ENCODE assay signal across 8 cellular contexts in genomic region chr3:157175678-157176077, GRCh38. TPM values are rescaled to one million over a fixed set of nuclear protein-coding genes. Genes with fewer than 3 reads are reported as not detected.
DNase-seq lines count a peak whose midpoint lies in the region; ATAC-seq, FAIRE-seq and TF ChIP-seq lines count a peak whose summit lies in the region.

No MANE protein-coding gene starts in this region.

- DNase-seq in NCI-H2107 treated with DMSO at 0.1 percent for 48 hours (lab: John Stamatoyannopoulos, UW; ENCODE audit: unreplicated experiment) (peak; percentile 67), NCI-H2107 (lab: John Stamatoyannopoulos, UW) (no peak), NCI-H2227 treated with DMSO at 0.1 percent for 48 hours (lab: John Stamatoyannopoulos, UW) (peak; percentile 6), GM12878 (ENCODE audit: low read depth, low spot score) (no peak), iris pigment epithelial cell (ENCODE audit: low read depth) (peak; percentile 28), smooth muscle cell (lab: John Stamatoyannopoulos, UW; ENCODE audit: unreplicated experiment) (no peak), T1000 (lab: John Stamatoyannopoulos, UW) (no peak)

- FAIRE-seq in GM12878 (lab: Jason Lieb, UNC), result no peak

- no peaks in the 10 kb centered on the region for H3F3A ChIP-seq in smooth muscle cell (ENCODE audit: low read depth)

- BruUV-seq in GM12878 (replicated peaks; lab: Mats Ljungman, UMichigan), result no TSS peak

- H3K4me3 ChIP-seq in GM12878 (peak overlapping the region; percentile 86), smooth muscle cell (peak overlapping the region; percentile 80)

- SMC1A ChIA-PET in GM12878 (lab: Charles Lee; ENCODE audit: uncharacterized antibody, unreplicated experiment), result interaction anchor here (1.0 to 6.7 kb wide), 9 partner anchors 10 to 89 kb away, joined by 3 to 118 read pairs (median 4); partner anchors contain the start of gene CCNL1

- H3K79me2 ChIP-seq in GM12878 (ENCODE audit: control insufficient read depth, insufficient read depth, low read length) (peaks cover 24% of the 10 kb centered on the region), smooth muscle cell (ENCODE audit: low read depth) (peaks cover 18% of the 10 kb centered on the region)

- H3K9ac ChIP-seq in GM12878 (ENCODE audit: control insufficient read depth, insufficient read depth, low read length) (peak overlapping the region; percentile 97), smooth muscle cell (ENCODE audit: low read depth) (peak overlapping the region; percentile 95)

- intact Hi-C loops in GM12878 (cut with micrococcal nuclease; ENCODE audit: unreplicated experiment), result loop anchor here (1.0 kb wide), 1 partner anchor 15 kb away; the partner anchor contains the start of gene CCNL1

- POLR2A ChIA-PET in GM12878 (lab: Charles Lee), result interaction anchor here (0.6 to 4.3 kb wide), 15 partner anchors 9 to 1834 kb away, joined by 3 to 147 read pairs (median 4); partner anchors contain the start of gene CCNL1

- TF ChIP-seq CTCF in GM12878 (IDR thresholded peaks at IDR 0.05 in 2 of 3, conservative IDR thresholded peaks at IDR 0.05 in 1 of 3; ENCODE audit: control insufficient read depth in 2 of 3, extremely low read depth in 1 of 3, insufficient read depth in 1 of 3, low read depth in 3 of 3, low read length in 3 of 3), result no peak
- no peak for TF ChIP-seq CTCF in smooth muscle cell (IDR thresholded peaks at IDR 0.05; ENCODE audit: borderline replicate concordance, insufficient read depth, poor library complexity, severe bottlenecking)

- no peaks in the 10 kb centered on the region for H3K27me3 ChIP-seq in GM12878 (replicated peaks in 1 of 2; ENCODE audit: control insufficient read depth in 2 of 2, insufficient read depth in 2 of 2, low read length in 1 of 2)
- no peaks in the 10 kb centered on the region for H3K27me3 ChIP-seq in smooth muscle cell (ENCODE audit: low read depth)

- ATAC-seq in GM12878, result peak; percentile 61
- ATAC-seq in HG02642 (IDR thresholded peaks at IDR 0.05; ENCODE audit: poor library complexity, unreplicated experiment), result no peak

- H2AFZ ChIP-seq in GM12878 (ENCODE audit: control insufficient read depth, low read depth, low read length) (peak overlapping the region; percentile 93), smooth muscle cell (ENCODE audit: low read depth) (peak overlapping the region; percentile 80)

- CTCF ChIA-PET in GM12878 (lab: Yijun Ruan, JAX), result interaction anchor here (0.9 to 8.1 kb wide), 16 partner anchors 14 to 501 kb away, joined by 3 to 104 read pairs (median 5); partner anchors contain the start of genes CCNL1 and TIPARP

- 1% methylated on average over 11 of the region's 11 CpGs for WGBS in GM12878 (ENCODE audit: insufficient coverage, insufficient replicate concordance, low lambda C conversion rate, missing lambda C conversion rate)
- WGBS in smooth muscle cell (ENCODE audit: low lambda C conversion rate), result 4% methylated on average over 11 of the region's 11 CpGs

- H3K4me2 ChIP-seq in GM12878 (ENCODE audit: control insufficient read depth, insufficient read depth), result peak overlapping the region; percentile 70
- peak overlapping the region; percentile 90 for H3K4me2 ChIP-seq in smooth muscle cell

- no peak for TF ChIP-seq RAD21 in GM12878 (IDR thresholded peaks at IDR 0.05; ENCODE audit: insufficient read depth, low read depth, low read length)

- H3K27ac ChIP-seq in GM12878 (ENCODE audit: control insufficient read depth, insufficient read depth) (peak overlapping the region; percentile 97), smooth muscle cell (ENCODE audit: low read depth) (peak overlapping the region; percentile 96)

- RAD21 ChIA-PET in GM12878 (lab: Charles Lee; ENCODE audit: unreplicated experiment), result interaction anchor here (0.6 to 3.6 kb wide), 16 partner anchors 9 to 626 kb away, joined by 3 to 81 read pairs (median 5); partner anchors contain the start of genes CCNL1 and SSR3

- H3K4me1 ChIP-seq in GM12878 (ENCODE audit: control insufficient read depth, insufficient read depth, low read length) (peaks cover 4% of the 10 kb centered on the region; the same call in 1 of the 2 replicates), smooth muscle cell (ENCODE audit: low read depth) (peaks cover 17% of the 10 kb centered on the region)

- no peak for TF ChIP-seq POLR2A in GM12878 (IDR thresholded peaks at IDR 0.05; ENCODE audit: low read depth, low read length)

- H3K9me3 ChIP-seq in GM12878 (replicated peaks; ENCODE audit: control insufficient read depth, insufficient read depth, low read length), result no peaks in the 10 kb centered on the region; the same call in 1 of the 3 replicates
- H3K9me3 ChIP-seq in smooth muscle cell (replicated peaks; ENCODE audit: low read depth), result no peaks in the 10 kb centered on the region

- in situ Hi-C loops in GM12878 (cut with MboI), result no loop called here

- no peaks in the 10 kb centered on the region for H4K20me1 ChIP-seq in GM12878 (ENCODE audit: control insufficient read depth, insufficient read depth)
- H4K20me1 ChIP-seq in smooth muscle cell (ENCODE audit: low read depth), result no peaks in the 10 kb centered on the region

- H3K36me3 ChIP-seq in GM12878 (ENCODE audit: control insufficient read depth in 2 of 2, insufficient read depth in 2 of 2, low read length in 1 of 2), result no peaks in the 10 kb centered on the region
- no peaks in the 10 kb centered on the region for H3K36me3 ChIP-seq in smooth muscle cell (ENCODE audit: low read depth)

- no peak for TF ChIP-seq EP300 in GM12878 (IDR thresholded peaks at IDR 0.05; ENCODE audit: borderline replicate concordance in 1 of 2, control insufficient read depth in 1 of 2, low read depth in 2 of 2, low read length in 2 of 2)

TF ChIP-seq in GM12878, 131 proteins besides CTCF, POLR2A, EP300 and RAD21:
- no peak for TF ChIP-seq SUZ12 (IDR thresholded peaks at IDR 0.05; ENCODE audit: unreplicated experiment)
- TF ChIP-seq CHD1 (IDR thresholded peaks at IDR 0.05; ENCODE audit: low read depth, low read length), result no peak
- TF ChIP-seq SIN3A (IDR thresholded peaks at IDR 0.05; ENCODE audit: low read depth, low read length), result 0 out of 2 replicates have a peak, but pooled peaks have one; percentile 11
- peak; percentile 37 for TF ChIP-seq MTA3 (IDR thresholded peaks at IDR 0.05; ENCODE audit: borderline replicate concordance, low read length)
- TF ChIP-seq SP1 (IDR thresholded peaks at IDR 0.05; ENCODE audit: low read depth, low read length), result no peak

RNA-seq across cellular contexts. Expression of gene CCNL1, which starts 15.7 kb away (rescaled TPM):
- 786 and 840 TPM in 2 replicates for total RNA-seq in GM12878 (2013; cell fraction: nucleolus; rRNA removed)
- 173 and 180 TPM in 2 replicates for total RNA-seq in GM12878 (2014; rRNA removed)
- 125 and 134 TPM in 2 replicates for total RNA-seq in GM12878 (2014; rRNA removed; fragmentation: Illumina TruSeq; extraction: Trizol)
- 105 and 107 TPM in 2 replicates for total RNA-seq in GM12878 (2021)
- polyA plus RNA-seq in GM12878 (2011; ENCODE audit: low read depth), result 92.3 TPM
- 174 and 236 TPM in 2 replicates for polyA plus RNA-seq in GM12878 (2011; rRNA removed)
- 54.9 and 72.4 TPM in 2 replicates for polyA plus RNA-seq in GM12878 (2011; cell fraction: cytosol; rRNA removed)
- 732 and 1,003 TPM in 2 replicates for polyA plus RNA-seq in GM12878 (2011; cell fraction: nucleus; rRNA removed)
- 101 and 129 TPM in 2 replicates for polyA plus RNA-seq in GM12878 (2012)
- polyA plus RNA-seq in GM12878 (2014; fragmentation: Illumina TruSeq; extraction: Trizol), result 119 and 153 TPM in 2 replicates
- 10 to 100 TPM; 22.2 to 39.8 TPM for polyA plus RNA-seq in GM12878 (2014; fragmentation: Nextera tagmentation; extraction: Ambion mirVana)
- polyA plus RNA-seq in GM12878 (2014; rRNA removed), result 127 and 135 TPM in 2 replicates
- polyA plus RNA-seq in GM12878 (2016; fragmentation: Nextera tagmentation; extraction: Ambion mirVana), result 100 to 1,000 TPM in 1 of 2 experiments, 10 to 100 TPM in 1; 85.1 to 111 TPM
- 159 and 190 TPM in 2 replicates for polyA minus RNA-seq in GM12878 (2011; rRNA and poly(A)+ RNA removed)
- polyA minus RNA-seq in GM12878 (2011; cell fraction: cytosol; rRNA and poly(A)+ RNA removed), result 50.1 and 54.2 TPM in 2 replicates
- 1,045 and 1,316 TPM in 2 replicates for polyA minus RNA-seq in GM12878 (2011; cell fraction: nucleus; rRNA and poly(A)+ RNA removed)
- total RNA-seq in smooth muscle cell, result 599 and 780 TPM in 2 replicates
- polyA plus RNA-seq in smooth muscle cell, result 173 and 184 TPM in 2 replicates

Comparison
In these comparisons a context has a peak if more than half of its experiments do, and no peak if none do; other contexts are left out.
1. DNase-seq: peak in NCI-H2107 treated with DMSO at 0.1 percent for 48 hours (single experiment), NCI-H2227 treated with DMSO at 0.1 percent for 48 hours (single experiment) and iris pigment epithelial cell (single experiment); none in NCI-H2107 (single experiment), GM12878 (single experiment), smooth muscle cell (single experiment) and T1000 (single experiment).